Comparison of ENCODE assay signal across 1 cellular context in genomic region chr7:131583430-131583829, GRCh38.
TF ChIP-seq lines count a peak whose summit lies in the region.

No MANE protein-coding gene starts in this region.

TF ChIP-seq in H1, 55 proteins besides CTCF, POLR2A, EP300 and RAD21:
- TF ChIP-seq CEBPB (IDR thresholded peaks at IDR 0.05; ENCODE audit: low read depth, low read length) = no peak
- TF ChIP-seq SUZ12 (IDR thresholded peaks at IDR 0.05; ENCODE audit: low read length) = no peak
- TF ChIP-seq CBX8 (IDR thresholded peaks at IDR 0.05; ENCODE audit: borderline replicate concordance, low read depth, low read length) = no peak
